Comparison of ENCODE assay signal across 29 cellular contexts in genomic region chr2:32495139-32495538, GRCh38.
"Had no signal": no experiment of that assay in that cellular context is flagged by ENCODE, and none has a peak within 500 bp of the region (broad histone marks: within the 10 kb centered on the region; RNA-seq: fewer than 3 reads in every experiment).

No MANE protein-coding gene starts in this region.

- H3K4me3 ChIP-seq: cardiac muscle cell, heart left ventricle, left ventricle myocardium inferior, lung, mucosa of descending colon, ovary, sigmoid colon, suprapubic skin, tibial artery, upper lobe of right lung had no signal

- H3K9me3 ChIP-seq: heart left ventricle, left ventricle myocardium inferior, mucosa of descending colon, ovary, sigmoid colon, suprapubic skin, tibial artery, upper lobe of right lung had no signal

- DNase-seq: activated CD4-positive, alpha-beta memory T cell treated with anti-CD3 and anti-CD28 coated beads, Interleukin-2, amount 10 ng/mL, durations not matched to agents 7 days and 5 days; activated CD4-positive, alpha-beta T cell treated with anti-CD3 and anti-CD28 coated beads for 1 hour; activated CD4-positive, alpha-beta T cell treated with anti-CD3 and anti-CD28 coated beads, Interleukin-2, amount 10 ng/mL, durations not matched to agents 7 days and 5 days; activated gamma-delta T cell treated with Interleukin-2 at 50 U/mL for 16 hours; activated naive CD4-positive, alpha-beta T cell treated with anti-CD3 and anti-CD28 coated beads, Interleukin-2, amount 50 U/mL, for 16 hours; activated T-cell treated with anti-CD3 and anti-CD28 coated beads, Interleukin-2, amount 50 U/mL, for 4 hours; amygdala; foreskin fibroblast; heart left ventricle; islet precursor cell; left ventricle myocardium inferior; mucosa of descending colon; ovary; sigmoid colon; stimulated activated CD4-positive, alpha-beta T cell treated with anti-CD3 and anti-CD28 coated beads, Interleukin-15, amount 100 ng/mL, for 24 hours; stimulated activated CD4-positive, alpha-beta T cell treated with anti-CD3 and anti-CD28 coated beads, Interleukin-2, amount 100 ng/mL, for 24 hours; stimulated activated naive CD4-positive, alpha-beta T cell; tibial artery; upper lobe of right lung; WERI-Rb-1 had no signal

- H3K27me3 ChIP-seq: cardiac muscle cell, heart left ventricle, ovary, sigmoid colon, suprapubic skin, tibial artery, upper lobe of right lung had no signal

- H3K27ac Mint-ChIP-seq: activated CD4-positive, alpha-beta memory T cell treated with anti-CD3 and anti-CD28 coated beads, Interleukin-2, amount 10 ng/mL, durations not matched to agents 7 days and 5 days; activated CD4-positive, alpha-beta T cell treated with anti-CD3 and anti-CD28 coated beads, Interleukin-2, amount 10 ng/mL, durations not matched to agents 7 days and 5 days; activated T-helper 17 cell treated with anti-CD3 and anti-CD28 coated beads, Interleukin-2, amount 50 U/mL, for 72 hours had no signal

- H3K9me3 Mint-ChIP-seq: activated CD4-positive, alpha-beta memory T cell treated with anti-CD3 and anti-CD28 coated beads, Interleukin-2, amount 10 ng/mL, durations not matched to agents 7 days and 5 days; activated CD4-positive, alpha-beta T cell treated with anti-CD3 and anti-CD28 coated beads, Interleukin-2, amount 10 ng/mL, durations not matched to agents 7 days and 5 days; activated T-cell treated with anti-CD3 and anti-CD28 coated beads, Interleukin-2, amount 50 U/mL, for 4 hours; activated T-helper 17 cell treated with anti-CD3 and anti-CD28 coated beads, Interleukin-2, amount 50 U/mL, for 72 hours; brain; nephron had no signal

- H3K27me3 Mint-ChIP-seq: activated CD4-positive, alpha-beta memory T cell treated with anti-CD3 and anti-CD28 coated beads, Interleukin-2, amount 10 ng/mL, durations not matched to agents 7 days and 5 days; activated CD4-positive, alpha-beta T cell treated with anti-CD3 and anti-CD28 coated beads, Interleukin-2, amount 10 ng/mL, durations not matched to agents 7 days and 5 days; activated T-helper 17 cell treated with anti-CD3 and anti-CD28 coated beads, Interleukin-2, amount 50 U/mL, for 72 hours; brain; progenitor cell of endocrine pancreas had no signal

- FAIRE-seq: endothelial cell of umbilical vein, TTC549 had no signal

- H3K4me1 Mint-ChIP-seq: activated CD4-positive, alpha-beta memory T cell treated with anti-CD3 and anti-CD28 coated beads, Interleukin-2, amount 10 ng/mL, durations not matched to agents 7 days and 5 days; activated CD4-positive, alpha-beta T cell treated with anti-CD3 and anti-CD28 coated beads, Interleukin-2, amount 10 ng/mL, durations not matched to agents 7 days and 5 days; brain; nephron had no signal

- H3K4me3 Mint-ChIP-seq: activated CD4-positive, alpha-beta memory T cell treated with anti-CD3 and anti-CD28 coated beads, Interleukin-2, amount 10 ng/mL, durations not matched to agents 7 days and 5 days; activated CD4-positive, alpha-beta T cell treated with anti-CD3 and anti-CD28 coated beads, Interleukin-2, amount 10 ng/mL, durations not matched to agents 7 days and 5 days; activated T-cell treated with anti-CD3 and anti-CD28 coated beads, Interleukin-2, amount 50 U/mL, for 4 hours; activated T-helper 17 cell treated with anti-CD3 and anti-CD28 coated beads, Interleukin-2, amount 50 U/mL, for 72 hours; brain; nephron had no signal

- H3K36me3 ChIP-seq: ovary had no signal

- H3K4me1 ChIP-seq: left ventricle myocardium inferior, sigmoid colon, suprapubic skin, tibial artery, upper lobe of right lung had no signal

- H3K27ac ChIP-seq: cardiac muscle cell, heart left ventricle, left ventricle myocardium inferior, ovary, sigmoid colon, suprapubic skin, tibial artery, upper lobe of right lung, WERI-Rb-1 had no signal

- ATAC-seq: activated T-cell treated with anti-CD3 and anti-CD28 coated beads, Interleukin-2, amount 50 U/mL, for 4 hours; activated T-helper 17 cell treated with anti-CD3 and anti-CD28 coated beads, Interleukin-2, amount 50 U/mL, for 72 hours; heart left ventricle; mucosa of descending colon; upper lobe of right lung had no signal
